In genomic region chr4:88843067-88843723, GRCh38 we compare ENCODE assay signal across 17 cellular contexts.
DNase-seq lines count a peak whose midpoint lies in the region; ATAC-seq, FAIRE-seq and TF ChIP-seq lines count a peak whose summit lies in the region.
"Had no signal": no experiment of that assay in that cellular context is flagged by ENCODE, and none has a peak within 500 bp of the region (broad histone marks: within the 10 kb centered on the region; RNA-seq: fewer than 3 reads in every experiment).

No MANE protein-coding gene starts in this region.

- no peak for FAIRE-seq in frontal cortex (lab: Jason Lieb, UNC)
- FAIRE-seq: H1 had no signal

- POLR2A ChIA-PET in activated CD8-positive, alpha-beta T cell treated with anti-CD3 and anti-CD28 coated beads, Interleukin-2, amount 10 ng/mL, durations not matched to agents 7 days and 5 days (lab: Charles Lee), result no interaction called here

- H3K27ac ChIP-seq in C4-2B, result peak overlapping the region; percentile 59; the same call in 1 of the 2 replicates
- peak overlapping the region; percentile 85 to 91 (median 88) for H3K27ac ChIP-seq in body of pancreas
- no peak overlapping the region for H3K27ac ChIP-seq in lower lobe of right lung
- H3K27ac ChIP-seq in ovary, result no peak overlapping the region
- H3K27ac ChIP-seq: esophagus muscularis mucosa had no signal

- H3K4me1 Mint-ChIP-seq in activated CD8-positive, alpha-beta T cell treated with anti-CD3 and anti-CD28 coated beads, Interleukin-2, amount 10 ng/mL, durations not matched to agents 7 days and 5 days (ENCODE audit: low read depth), result no peaks in the 10 kb centered on the region

- TF ChIP-seq POLR2A in body of pancreas (IDR thresholded peaks at IDR 0.05), result peak in 1 of 3 donors; percentile 19
- no peak for TF ChIP-seq POLR2A in ovary (IDR thresholded peaks at IDR 0.05)

- H3K27ac Mint-ChIP-seq in activated CD8-positive, alpha-beta T cell treated with anti-CD3 and anti-CD28 coated beads, Interleukin-2, amount 10 ng/mL, durations not matched to agents 7 days and 5 days, result no peak overlapping the region

- no peaks in the 10 kb centered on the region for H3K36me3 Mint-ChIP-seq in activated CD8-positive, alpha-beta T cell treated with anti-CD3 and anti-CD28 coated beads, Interleukin-2, amount 10 ng/mL, durations not matched to agents 7 days and 5 days (ENCODE audit: low read depth)

- H3K4me3 ChIP-seq in body of pancreas (no peak overlapping the region), lower lobe of right lung (no peak overlapping the region), ovary (no peak overlapping the region)
- H3K4me3 ChIP-seq: esophagus muscularis mucosa had no signal

- H3K9me3 Mint-ChIP-seq in activated CD8-positive, alpha-beta T cell treated with anti-CD3 and anti-CD28 coated beads, Interleukin-2, amount 10 ng/mL, durations not matched to agents 7 days and 5 days (ENCODE audit: insufficient read depth), result no peaks in the 10 kb centered on the region

- peaks cover 10% of the 10 kb centered on the region for H3K27me3 Mint-ChIP-seq in activated CD8-positive, alpha-beta T cell treated with anti-CD3 and anti-CD28 coated beads, Interleukin-2, amount 10 ng/mL, durations not matched to agents 7 days and 5 days (ENCODE audit: low read depth)

- DNase-seq in NCI-H1092 treated with DMSO at 0.1 percent for 48 hours (lab: John Stamatoyannopoulos, UW) (peak; percentile 45), body of pancreas (peak; percentile 39 to 81 (median 54)), lower lobe of right lung (no peak), left lobe of liver (ENCODE audit: low spot score) (no peak), ovary (no peak), frontal cortex (ENCODE audit: low spot score in 2 of 2) (no peak)
- no peak for DNase-seq in activated CD8-positive, alpha-beta T cell treated with anti-CD3 and anti-CD28 coated beads, Interleukin-2, amount 10 ng/mL, durations not matched to agents 7 days and 5 days
- DNase-seq: activated naive CD4-positive, alpha-beta T cell treated with Interleukin-2 at 50 U/mL for 16 hours; AML-193; central memory CD4-positive, alpha-beta T cell; Kasumi-1; NCI-H82; stimulated activated CD4-positive, alpha-beta T cell treated with anti-CD3 and anti-CD28 coated beads, Interleukin-4, amount 100 ng/mL, for 24 hours; stimulated activated naive CD4-positive, alpha-beta T cell had no signal

- intact Hi-C loops in body of pancreas (cut with DNase I) (no loop called here), lower lobe of right lung (cut with DNase I) (no loop called here), ovary (cut with DNase I) (no loop called here)

- CTCF ChIA-PET in activated CD8-positive, alpha-beta T cell treated with anti-CD3 and anti-CD28 coated beads, Interleukin-2, amount 10 ng/mL, durations not matched to agents 7 days and 5 days (lab: Charles Lee), result no interaction called here

- H3K4me1 ChIP-seq in body of pancreas (peaks cover 39% of the 10 kb centered on the region), lower lobe of right lung (peaks cover 6% of the 10 kb centered on the region), ovary (ENCODE audit: insufficient read depth) (no peaks in the 10 kb centered on the region)

- peak; percentile 98 for ATAC-seq in body of pancreas
- ATAC-seq in lower lobe of right lung, result peak; percentile 82 to 96
- no peak for ATAC-seq in activated CD8-positive, alpha-beta T cell treated with anti-CD3 and anti-CD28 coated beads, Interleukin-2, amount 10 ng/mL, durations not matched to agents 7 days and 5 days
- ATAC-seq in left lobe of liver, result no peak

- H3K9me3 ChIP-seq in body of pancreas (no peaks in the 10 kb centered on the region), lower lobe of right lung (no peaks in the 10 kb centered on the region), ovary (no peaks in the 10 kb centered on the region)
- H3K9me3 ChIP-seq: esophagus muscularis mucosa had no signal

- TF ChIP-seq CTCF in C4-2B (conservative IDR thresholded peaks at IDR 0.05) (no peak), body of pancreas (IDR thresholded peaks at IDR 0.05) (no peak), lower lobe of right lung (IDR thresholded peaks at IDR 0.05) (no peak), ovary (IDR thresholded peaks at IDR 0.05) (no peak)

- WGBS in body of pancreas, 2 donors, result 20 to 44% methylated on average over 8 of the region's 8 CpGs
- 60 to 69% (median 60%) methylated on average over 8 of the region's 8 CpGs for WGBS in ovary, 3 donors

- no peak for TF ChIP-seq EP300 in ovary (IDR thresholded peaks at IDR 0.05)

- H3K36me3 ChIP-seq in body of pancreas (replicated peaks in 1 of 2; ENCODE audit: insufficient read depth in 1 of 2, low read depth in 2 of 2) (no peaks in the 10 kb centered on the region), lower lobe of right lung (no peaks in the 10 kb centered on the region), ovary (no peaks in the 10 kb centered on the region)
- H3K36me3 ChIP-seq: esophagus muscularis mucosa had no signal

- no peak overlapping the region for H3K4me3 Mint-ChIP-seq in activated CD8-positive, alpha-beta T cell treated with anti-CD3 and anti-CD28 coated beads, Interleukin-2, amount 10 ng/mL, durations not matched to agents 7 days and 5 days

- H3K27me3 ChIP-seq in body of pancreas (no peaks in the 10 kb centered on the region), lower lobe of right lung (ENCODE audit: low read depth) (no peaks in the 10 kb centered on the region), ovary (no peaks in the 10 kb centered on the region)
- H3K27me3 ChIP-seq: esophagus muscularis mucosa had no signal

Comparison
In these comparisons a context has a peak if more than half of its experiments do, and no peak if none do; other contexts are left out.
1. H3K27ac ChIP-seq: peak in C4-2B (single experiment) and body of pancreas (4 of 4); none in lower lobe of right lung (single experiment) and ovary (0 of 2).
2. DNase-seq: peak in NCI-H1092 treated with DMSO at 0.1 percent for 48 hours (single experiment) and body of pancreas (4 of 4); none in lower lobe of right lung (single experiment), activated CD8-positive, alpha-beta T cell treated with anti-CD3 and anti-CD28 coated beads, Interleukin-2, amount 10 ng/mL, durations not matched to agents 7 days and 5 days (single experiment), left lobe of liver (single experiment), ovary (0 of 5) and frontal cortex (0 of 2).
3. ATAC-seq: peak in body of pancreas (single experiment) and lower lobe of right lung (2 of 2); none in activated CD8-positive, alpha-beta T cell treated with anti-CD3 and anti-CD28 coated beads, Interleukin-2, amount 10 ng/mL, durations not matched to agents 7 days and 5 days (single experiment) and left lobe of liver (single experiment).